Comparison of ENCODE assay signal across 1 cellular context in the genomic region with DNA sequence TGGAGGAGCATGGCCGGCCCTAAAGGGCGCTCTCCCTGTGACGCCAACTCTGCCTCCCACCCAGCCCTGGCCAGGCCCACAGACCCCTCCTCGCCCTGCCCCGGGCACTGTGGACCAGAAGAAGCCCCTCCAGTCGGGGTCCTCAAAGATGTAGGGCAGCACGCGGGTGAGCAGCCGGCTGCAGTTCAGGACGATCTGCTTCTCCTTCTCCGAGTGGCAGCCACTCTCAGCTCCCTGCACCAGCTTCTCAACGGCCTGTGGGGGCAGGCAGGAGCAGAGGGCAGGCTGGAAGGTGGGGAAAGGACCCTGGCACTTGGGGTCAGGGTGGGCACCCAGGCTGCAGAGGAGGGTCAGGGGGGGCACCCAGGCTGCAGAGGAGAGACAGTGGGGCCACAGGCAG.
TF ChIP-seq lines count a peak whose summit lies in the region.

No MANE protein-coding gene starts in this region.

TF ChIP-seq in H1, 55 proteins besides CTCF, POLR2A, EP300 and RAD21:
- no peak for TF ChIP-seq RBBP5 (IDR thresholded peaks at IDR 0.05; ENCODE audit: borderline replicate concordance, low read depth, low read length)
- TF ChIP-seq, protein P1, sequence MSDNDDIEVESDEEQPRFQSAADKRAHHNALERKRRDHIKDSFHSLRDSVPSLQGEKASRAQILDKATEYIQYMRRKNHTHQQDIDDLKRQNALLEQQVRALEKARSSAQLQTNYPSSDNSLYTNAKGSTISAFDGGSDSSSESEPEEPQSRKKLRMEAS (IDR thresholded peaks at IDR 0.05), result 0 out of 2 replicates have a peak, but pooled peaks have one; percentile 23
